Comparison of ENCODE assay signal across 27 cellular contexts in genomic region chr7:119905495-119905894, GRCh38.
"Had no signal": no experiment of that assay in that cellular context is flagged by ENCODE, and none has a peak within 500 bp of the region (broad histone marks: within the 10 kb centered on the region; RNA-seq: fewer than 3 reads in every experiment).

No MANE protein-coding gene starts in this region.

- H3K4me1 ChIP-seq: colonic mucosa, esophagus muscularis mucosa, esophagus squamous epithelium, foreskin keratinocyte, gastrocnemius medialis, gastroesophageal sphincter, heart left ventricle, heart right ventricle had no signal

- ATAC-seq: effector memory CD8-positive, alpha-beta T cell; esophagus mucosa; foreskin keratinocyte; gastrocnemius medialis; gastroesophageal sphincter; heart left ventricle; heart right ventricle had no signal

- H3K4me3 ChIP-seq: colonic mucosa, coronary artery, dorsolateral prefrontal cortex, esophagus muscularis mucosa, esophagus squamous epithelium, gastrocnemius medialis, gastroesophageal sphincter, heart left ventricle, heart right ventricle had no signal

- H3K27me3 Mint-ChIP-seq: dendritic cell treated with granulocyte-macrophage colony-stimulating factor and Interleukin-4, amounts not matched to agents 40 ng/mL and 50 ng/mL, for 4 days; effector memory CD8-positive, alpha-beta T cell had no signal

- FAIRE-seq: endometrium, endothelial cell of umbilical vein had no signal

- H3K36me3 ChIP-seq: colonic mucosa, esophagus muscularis mucosa, esophagus squamous epithelium, gastrocnemius medialis, gastroesophageal sphincter, heart left ventricle, heart right ventricle had no signal

- H3K27ac Mint-ChIP-seq: dendritic cell treated with granulocyte-macrophage colony-stimulating factor and Interleukin-4, amounts not matched to agents 40 ng/mL and 50 ng/mL, for 4 days; effector memory CD8-positive, alpha-beta T cell; endodermal cell had no signal

- H3K27ac ChIP-seq: colonic mucosa, coronary artery, dorsolateral prefrontal cortex, epithelial cell of prostate, esophagus muscularis mucosa, esophagus squamous epithelium, foreskin keratinocyte, gastrocnemius medialis, gastroesophageal sphincter, heart left ventricle, heart right ventricle had no signal

- H3K9me3 ChIP-seq: colonic mucosa, esophagus muscularis mucosa, gastrocnemius medialis, gastroesophageal sphincter had no signal

- H3K4me3 Mint-ChIP-seq: dendritic cell treated with granulocyte-macrophage colony-stimulating factor and Interleukin-4, amounts not matched to agents 40 ng/mL and 50 ng/mL, for 4 days; effector memory CD8-positive, alpha-beta T cell; endodermal cell had no signal

- H3K27me3 ChIP-seq: colonic mucosa, dorsolateral prefrontal cortex, esophagus muscularis mucosa, esophagus squamous epithelium, foreskin keratinocyte, gastrocnemius medialis, gastroesophageal sphincter, heart left ventricle, heart right ventricle had no signal

- DNase-seq: colonic mucosa; cortex of kidney; dermis blood vessel endothelial cell; dorsolateral prefrontal cortex; effector CD4-positive, alpha-beta T cell; effector CD8-positive, alpha-beta T cell; effector memory CD4-positive, alpha-beta T cell; effector memory CD8-positive, alpha-beta T cell; endodermal cell; erythroblast; esophagus squamous epithelium; foreskin fibroblast; foreskin keratinocyte; foreskin melanocyte; gastrocnemius medialis; glutamatergic neuron; head of caudate nucleus; heart left ventricle; heart right ventricle had no signal
